1 cellular context compared by ENCODE assay signal in the genomic region with DNA sequence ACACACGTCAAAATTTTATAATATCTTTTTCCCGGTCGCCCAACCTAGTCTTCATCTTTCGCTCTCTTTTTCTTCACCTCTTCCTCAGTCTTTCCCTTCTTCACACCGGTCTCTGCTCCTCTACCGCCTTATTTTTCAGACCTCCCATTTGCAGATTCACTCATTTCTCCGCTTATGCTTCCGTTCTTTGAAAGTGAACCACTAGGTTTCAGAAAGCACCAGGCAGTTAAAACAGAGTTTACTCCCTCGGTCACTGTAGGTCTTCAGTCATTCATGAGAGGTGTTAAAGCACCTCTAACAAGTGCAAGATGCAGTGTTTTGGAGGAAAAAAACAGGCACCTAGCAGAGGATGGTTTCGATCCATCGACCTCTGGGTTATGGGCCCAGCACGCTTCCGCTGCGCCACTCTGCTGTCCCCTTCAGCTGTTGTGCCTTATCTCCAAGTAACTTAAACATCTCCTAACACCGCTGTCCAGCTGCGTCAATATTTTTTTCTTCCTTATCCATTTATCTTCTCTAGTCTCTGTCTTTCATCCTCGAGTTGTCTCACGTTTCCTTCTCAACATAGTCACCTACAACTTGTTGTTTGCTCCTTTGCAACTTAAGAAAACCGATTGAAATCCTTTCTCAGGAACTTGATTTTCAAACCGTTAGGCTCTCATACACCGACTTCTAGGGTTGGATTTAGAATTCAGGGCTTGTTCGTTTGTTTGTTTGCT.
TF ChIP-seq lines count a peak whose summit lies in the region.

No MANE protein-coding gene starts in this region.

TF ChIP-seq in HepG2, 621 proteins besides CTCF, POLR2A, EP300 and RAD21 (continued from another document and continues in another):
- TF ChIP-seq, protein P1, sequence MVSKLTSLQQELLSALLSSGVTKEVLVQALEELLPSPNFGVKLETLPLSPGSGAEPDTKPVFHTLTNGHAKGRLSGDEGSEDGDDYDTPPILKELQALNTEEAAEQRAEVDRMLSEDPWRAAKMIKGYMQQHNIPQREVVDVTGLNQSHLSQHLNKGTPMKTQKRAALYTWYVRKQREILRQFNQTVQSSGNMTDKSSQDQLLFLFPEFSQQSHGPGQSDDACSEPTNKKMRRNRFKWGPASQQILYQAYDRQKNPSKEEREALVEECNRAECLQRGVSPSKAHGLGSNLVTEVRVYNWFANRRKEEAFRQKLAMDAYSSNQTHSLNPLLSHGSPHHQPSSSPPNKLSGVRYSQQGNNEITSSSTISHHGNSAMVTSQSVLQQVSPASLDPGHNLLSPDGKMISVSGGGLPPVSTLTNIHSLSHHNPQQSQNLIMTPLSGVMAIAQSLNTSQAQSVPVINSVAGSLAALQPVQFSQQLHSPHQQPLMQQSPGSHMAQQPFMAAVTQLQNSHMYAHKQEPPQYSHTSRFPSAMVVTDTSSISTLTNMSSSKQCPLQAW (CRISPR knock-in tag; IDR thresholded peaks at IDR 0.05): peak; percentile 82
- TF ChIP-seq, protein P2, sequence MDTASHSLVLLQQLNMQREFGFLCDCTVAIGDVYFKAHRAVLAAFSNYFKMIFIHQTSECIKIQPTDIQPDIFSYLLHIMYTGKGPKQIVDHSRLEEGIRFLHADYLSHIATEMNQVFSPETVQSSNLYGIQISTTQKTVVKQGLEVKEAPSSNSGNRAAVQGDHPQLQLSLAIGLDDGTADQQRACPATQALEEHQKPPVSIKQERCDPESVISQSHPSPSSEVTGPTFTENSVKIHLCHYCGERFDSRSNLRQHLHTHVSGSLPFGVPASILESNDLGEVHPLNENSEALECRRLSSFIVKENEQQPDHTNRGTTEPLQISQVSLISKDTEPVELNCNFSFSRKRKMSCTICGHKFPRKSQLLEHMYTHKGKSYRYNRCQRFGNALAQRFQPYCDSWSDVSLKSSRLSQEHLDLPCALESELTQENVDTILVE (CRISPR knock-in tag; IDR thresholded peaks at IDR 0.05): peak; percentile 87
- TF ChIP-seq NFYC (CRISPR knock-in tag; IDR thresholded peaks at IDR 0.05) (no peak), ZNF253 (CRISPR knock-in tag; IDR thresholded peaks at IDR 0.05; ENCODE audit: borderline replicate concordance) (0 out of 2 replicates have a peak, but pooled peaks have one; percentile 44), ESRRA (CRISPR knock-in tag; IDR thresholded peaks at IDR 0.05; ENCODE audit: low read depth) (no peak), HHEX (CRISPR knock-in tag; IDR thresholded peaks at IDR 0.05) (0 out of 2 replicates have a peak, but pooled peaks have one; percentile 36), FOXK1 (CRISPR knock-in tag; IDR thresholded peaks at IDR 0.05; ENCODE audit: borderline replicate concordance, low read depth) (peak; percentile 51; the same call in 1 of the 2 replicates), ZBTB21 (CRISPR knock-in tag; IDR thresholded peaks at IDR 0.05) (no peak), BHLHE40 (IDR thresholded peaks at IDR 0.05; ENCODE audit: low read length) (peak; percentile 68; the same call in 1 of the 2 replicates), TSC22D2 (CRISPR knock-in tag; IDR thresholded peaks at IDR 0.05; ENCODE audit: borderline replicate concordance) (0 out of 2 replicates have a peak, but pooled peaks have one; percentile 22), DR1 (CRISPR knock-in tag; IDR thresholded peaks at IDR 0.05) (peak; percentile 34; the same call in 1 of the 2 replicates), TBX2 (CRISPR knock-in tag; IDR thresholded peaks at IDR 0.05; ENCODE audit: borderline replicate concordance) (peak; percentile 89), ZIK1 (CRISPR knock-in tag; IDR thresholded peaks at IDR 0.05; ENCODE audit: borderline replicate concordance, low read depth) (0 out of 2 replicates have a peak, but pooled peaks have one; percentile 58), CHD4 (IDR thresholded peaks at IDR 0.05; ENCODE audit: borderline replicate concordance, low read length) (peak; percentile 85; the same call in 1 of the 2 replicates), ZNF652 (CRISPR knock-in tag; IDR thresholded peaks at IDR 0.05; ENCODE audit: borderline replicate concordance, low read depth) (peak; percentile 11; the same call in 1 of the 2 replicates), MXI1 (IDR thresholded peaks at IDR 0.05; ENCODE audit: borderline replicate concordance, low read depth, low read length) (peak; percentile 45; the same call in 1 of the 3 replicates), SAP130 (CRISPR knock-in tag; IDR thresholded peaks at IDR 0.05; ENCODE audit: low read depth) (peak; percentile 64), AKAP8 (CRISPR knock-in tag; IDR thresholded peaks at IDR 0.05) (no peak), WIZ (CRISPR knock-in tag; IDR thresholded peaks at IDR 0.05) (0 out of 2 replicates have a peak, but pooled peaks have one; percentile 66)
- TF ChIP-seq, protein P3, sequence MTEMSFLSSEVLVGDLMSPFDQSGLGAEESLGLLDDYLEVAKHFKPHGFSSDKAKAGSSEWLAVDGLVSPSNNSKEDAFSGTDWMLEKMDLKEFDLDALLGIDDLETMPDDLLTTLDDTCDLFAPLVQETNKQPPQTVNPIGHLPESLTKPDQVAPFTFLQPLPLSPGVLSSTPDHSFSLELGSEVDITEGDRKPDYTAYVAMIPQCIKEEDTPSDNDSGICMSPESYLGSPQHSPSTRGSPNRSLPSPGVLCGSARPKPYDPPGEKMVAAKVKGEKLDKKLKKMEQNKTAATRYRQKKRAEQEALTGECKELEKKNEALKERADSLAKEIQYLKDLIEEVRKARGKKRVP (CRISPR knock-in tag; IDR thresholded peaks at IDR 0.05): peak in 1 of 2 experiments; percentile 34; a peak in 1 of 4 replicates
- TF ChIP-seq, protein P4, sequence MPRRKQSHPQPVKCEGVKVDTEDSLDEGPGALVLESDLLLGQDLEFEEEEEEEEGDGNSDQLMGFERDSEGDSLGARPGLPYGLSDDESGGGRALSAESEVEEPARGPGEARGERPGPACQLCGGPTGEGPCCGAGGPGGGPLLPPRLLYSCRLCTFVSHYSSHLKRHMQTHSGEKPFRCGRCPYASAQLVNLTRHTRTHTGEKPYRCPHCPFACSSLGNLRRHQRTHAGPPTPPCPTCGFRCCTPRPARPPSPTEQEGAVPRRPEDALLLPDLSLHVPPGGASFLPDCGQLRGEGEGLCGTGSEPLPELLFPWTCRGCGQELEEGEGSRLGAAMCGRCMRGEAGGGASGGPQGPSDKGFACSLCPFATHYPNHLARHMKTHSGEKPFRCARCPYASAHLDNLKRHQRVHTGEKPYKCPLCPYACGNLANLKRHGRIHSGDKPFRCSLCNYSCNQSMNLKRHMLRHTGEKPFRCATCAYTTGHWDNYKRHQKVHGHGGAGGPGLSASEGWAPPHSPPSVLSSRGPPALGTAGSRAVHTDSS (CRISPR knock-in tag; conservative IDR thresholded peaks at IDR 0.05): no peak
- TF ChIP-seq, protein P5, sequence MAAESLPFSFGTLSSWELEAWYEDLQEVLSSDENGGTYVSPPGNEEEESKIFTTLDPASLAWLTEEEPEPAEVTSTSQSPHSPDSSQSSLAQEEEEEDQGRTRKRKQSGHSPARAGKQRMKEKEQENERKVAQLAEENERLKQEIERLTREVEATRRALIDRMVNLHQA (CRISPR knock-in tag; IDR thresholded peaks at IDR 0.05): no peak
- TF ChIP-seq, protein P6, sequence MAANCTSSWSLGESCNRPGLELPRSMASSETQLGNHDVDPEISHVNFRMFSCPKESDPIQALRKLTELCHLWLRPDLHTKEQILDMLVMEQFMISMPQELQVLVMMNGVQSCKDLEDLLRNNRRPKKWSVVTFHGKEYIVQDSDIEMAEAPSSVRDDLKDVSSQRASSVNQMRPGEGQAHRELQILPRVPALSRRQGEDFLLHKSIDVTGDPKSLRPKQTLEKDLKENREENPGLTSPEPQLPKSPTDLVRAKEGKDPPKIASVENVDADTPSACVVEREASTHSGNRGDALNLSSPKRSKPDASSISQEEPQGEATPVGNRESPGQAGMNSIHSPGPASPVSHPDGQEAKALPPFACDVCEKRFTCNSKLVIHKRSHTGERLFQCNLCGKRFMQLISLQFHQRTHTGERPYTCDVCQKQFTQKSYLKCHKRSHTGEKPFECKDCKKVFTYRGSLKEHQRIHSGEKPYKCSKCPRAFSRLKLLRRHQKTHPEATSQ (CRISPR knock-in tag; IDR thresholded peaks at IDR 0.05; ENCODE audit: borderline replicate concordance): peak; percentile 78; the same call in 1 of the 2 replicates
- TF ChIP-seq, protein P7, sequence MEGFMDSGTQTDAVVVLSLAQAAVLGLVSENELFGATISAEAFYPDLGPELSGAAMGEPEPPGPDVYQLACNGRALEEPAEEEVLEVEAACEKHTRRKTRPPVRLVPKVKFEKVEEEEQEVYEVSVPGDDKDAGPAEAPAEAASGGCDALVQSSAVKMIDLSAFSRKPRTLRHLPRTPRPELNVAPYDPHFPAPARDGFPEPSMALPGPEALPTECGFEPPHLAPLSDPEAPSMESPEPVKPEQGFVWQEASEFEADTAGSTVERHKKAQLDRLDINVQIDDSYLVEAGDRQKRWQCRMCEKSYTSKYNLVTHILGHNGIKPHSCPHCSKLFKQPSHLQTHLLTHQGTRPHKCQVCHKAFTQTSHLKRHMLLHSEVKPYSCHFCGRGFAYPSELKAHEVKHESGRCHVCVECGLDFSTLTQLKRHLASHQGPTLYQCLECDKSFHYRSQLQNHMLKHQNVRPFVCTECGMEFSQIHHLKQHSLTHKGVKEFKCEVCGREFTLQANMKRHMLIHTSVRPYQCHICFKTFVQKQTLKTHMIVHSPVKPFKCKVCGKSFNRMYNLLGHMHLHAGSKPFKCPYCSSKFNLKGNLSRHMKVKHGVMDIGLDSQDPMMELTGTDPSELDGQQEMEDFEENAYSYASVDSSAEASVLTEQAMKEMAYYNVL (CRISPR knock-in tag; IDR thresholded peaks at IDR 0.05; ENCODE audit: borderline replicate concordance): peak; percentile 84
- TF ChIP-seq, protein P8, sequence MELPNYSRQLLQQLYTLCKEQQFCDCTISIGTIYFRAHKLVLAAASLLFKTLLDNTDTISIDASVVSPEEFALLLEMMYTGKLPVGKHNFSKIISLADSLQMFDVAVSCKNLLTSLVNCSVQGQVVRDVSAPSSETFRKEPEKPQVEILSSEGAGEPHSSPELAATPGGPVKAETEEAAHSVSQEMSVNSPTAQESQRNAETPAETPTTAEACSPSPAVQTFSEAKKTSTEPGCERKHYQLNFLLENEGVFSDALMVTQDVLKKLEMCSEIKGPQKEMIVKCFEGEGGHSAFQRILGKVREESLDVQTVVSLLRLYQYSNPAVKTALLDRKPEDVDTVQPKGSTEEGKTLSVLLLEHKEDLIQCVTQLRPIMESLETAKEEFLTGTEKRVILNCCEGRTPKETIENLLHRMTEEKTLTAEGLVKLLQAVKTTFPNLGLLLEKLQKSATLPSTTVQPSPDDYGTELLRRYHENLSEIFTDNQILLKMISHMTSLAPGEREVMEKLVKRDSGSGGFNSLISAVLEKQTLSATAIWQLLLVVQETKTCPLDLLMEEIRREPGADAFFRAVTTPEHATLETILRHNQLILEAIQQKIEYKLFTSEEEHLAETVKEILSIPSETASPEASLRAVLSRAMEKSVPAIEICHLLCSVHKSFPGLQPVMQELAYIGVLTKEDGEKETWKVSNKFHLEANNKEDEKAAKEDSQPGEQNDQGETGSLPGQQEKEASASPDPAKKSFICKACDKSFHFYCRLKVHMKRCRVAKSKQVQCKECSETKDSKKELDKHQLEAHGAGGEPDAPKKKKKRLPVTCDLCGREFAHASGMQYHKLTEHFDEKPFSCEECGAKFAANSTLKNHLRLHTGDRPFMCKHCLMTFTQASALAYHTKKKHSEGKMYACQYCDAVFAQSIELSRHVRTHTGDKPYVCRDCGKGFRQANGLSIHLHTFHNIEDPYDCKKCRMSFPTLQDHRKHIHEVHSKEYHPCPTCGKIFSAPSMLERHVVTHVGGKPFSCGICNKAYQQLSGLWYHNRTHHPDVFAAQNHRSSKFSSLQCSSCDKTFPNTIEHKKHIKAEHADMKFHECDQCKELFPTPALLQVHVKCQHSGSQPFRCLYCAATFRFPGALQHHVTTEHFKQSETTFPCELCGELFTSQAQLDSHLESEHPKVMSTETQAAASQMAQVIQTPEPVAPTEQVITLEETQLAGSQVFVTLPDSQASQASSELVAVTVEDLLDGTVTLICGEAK (IDR thresholded peaks at IDR 0.05): 0 out of 2 replicates have a peak, but pooled peaks have one; percentile 26
- TF ChIP-seq, protein P8 (CRISPR knock-in tag; IDR thresholded peaks at IDR 0.05): peak; percentile 52; the same call in 1 of the 2 replicates
- TF ChIP-seq, protein P9, sequence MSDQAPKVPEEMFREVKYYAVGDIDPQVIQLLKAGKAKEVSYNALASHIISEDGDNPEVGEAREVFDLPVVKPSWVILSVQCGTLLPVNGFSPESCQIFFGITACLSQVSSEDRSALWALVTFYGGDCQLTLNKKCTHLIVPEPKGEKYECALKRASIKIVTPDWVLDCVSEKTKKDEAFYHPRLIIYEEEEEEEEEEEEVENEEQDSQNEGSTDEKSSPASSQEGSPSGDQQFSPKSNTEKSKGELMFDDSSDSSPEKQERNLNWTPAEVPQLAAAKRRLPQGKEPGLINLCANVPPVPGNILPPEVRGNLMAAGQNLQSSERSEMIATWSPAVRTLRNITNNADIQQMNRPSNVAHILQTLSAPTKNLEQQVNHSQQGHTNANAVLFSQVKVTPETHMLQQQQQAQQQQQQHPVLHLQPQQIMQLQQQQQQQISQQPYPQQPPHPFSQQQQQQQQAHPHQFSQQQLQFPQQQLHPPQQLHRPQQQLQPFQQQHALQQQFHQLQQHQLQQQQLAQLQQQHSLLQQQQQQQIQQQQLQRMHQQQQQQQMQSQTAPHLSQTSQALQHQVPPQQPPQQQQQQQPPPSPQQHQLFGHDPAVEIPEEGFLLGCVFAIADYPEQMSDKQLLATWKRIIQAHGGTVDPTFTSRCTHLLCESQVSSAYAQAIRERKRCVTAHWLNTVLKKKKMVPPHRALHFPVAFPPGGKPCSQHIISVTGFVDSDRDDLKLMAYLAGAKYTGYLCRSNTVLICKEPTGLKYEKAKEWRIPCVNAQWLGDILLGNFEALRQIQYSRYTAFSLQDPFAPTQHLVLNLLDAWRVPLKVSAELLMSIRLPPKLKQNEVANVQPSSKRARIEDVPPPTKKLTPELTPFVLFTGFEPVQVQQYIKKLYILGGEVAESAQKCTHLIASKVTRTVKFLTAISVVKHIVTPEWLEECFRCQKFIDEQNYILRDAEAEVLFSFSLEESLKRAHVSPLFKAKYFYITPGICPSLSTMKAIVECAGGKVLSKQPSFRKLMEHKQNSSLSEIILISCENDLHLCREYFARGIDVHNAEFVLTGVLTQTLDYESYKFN (CRISPR knock-in tag; conservative IDR thresholded peaks at IDR 0.05): no peak
